ENCODE assay signal across 11 cellular contexts in the genomic region with DNA sequence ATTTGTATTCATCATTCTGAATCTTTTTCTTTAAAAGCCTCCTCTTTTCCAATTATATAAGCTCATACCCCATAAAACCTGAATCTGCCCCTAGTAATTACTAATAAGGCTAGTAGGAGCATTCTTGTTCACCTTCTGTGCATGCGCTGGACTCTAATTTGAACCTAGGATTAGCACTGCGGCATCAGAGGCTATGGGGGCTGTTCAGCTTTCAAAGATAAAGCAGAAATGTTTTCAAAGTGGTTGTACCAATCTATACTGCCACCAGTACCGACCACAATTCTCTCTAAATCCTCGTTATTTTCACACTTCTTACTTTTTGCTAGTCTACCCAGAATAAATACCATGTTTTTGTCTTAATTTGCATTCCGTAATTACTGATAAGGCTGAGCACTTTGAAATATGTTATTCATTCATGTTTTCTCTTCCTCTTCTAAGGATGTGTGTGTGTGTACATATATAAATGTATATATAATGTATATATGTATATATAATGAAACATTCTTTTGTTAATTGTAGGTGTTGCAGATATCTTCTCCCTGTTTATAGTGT. TPM values are rescaled to one million over a fixed set of nuclear protein-coding genes. Genes with fewer than 3 reads are reported as not detected.
DNase-seq lines count a peak whose midpoint lies in the region; ATAC-seq and TF ChIP-seq lines count a peak whose summit lies in the region.
"Had no signal": no experiment of that assay in that cellular context is flagged by ENCODE, and none has a peak within 500 bp of the region (broad histone marks: within the 10 kb centered on the region; RNA-seq: fewer than 3 reads in every experiment).

No MANE protein-coding gene starts in this region.

- H3K4me2 ChIP-seq in PC-3 (ENCODE audit: low read length), result peak overlapping the region; percentile 81

- peaks cover 19% of the 10 kb centered on the region for H3K4me1 Mint-ChIP-seq in activated T-cell treated with anti-CD3 and anti-CD28 coated beads, Interleukin-2, amount 50 U/mL, for 4 hours (ENCODE audit: low read depth)
- peaks cover 29% of the 10 kb centered on the region for H3K4me1 Mint-ChIP-seq in stimulated activated memory B cell treated with anti-CD40 and anti-IgM and Interleukin-4, amounts not matched to agents 10 μg/mL and 1 μg/mL and 100 μg/mL, for 72 hours

- H3K4me1 ChIP-seq in PC-3 (ENCODE audit: insufficient read depth, low read length) (peaks cover 33% of the 10 kb centered on the region), esophagus muscularis mucosa (peaks cover 10 to 30% (median 27%) of the 10 kb centered on the region in 4 donors)

- no peaks in the 10 kb centered on the region for H3K9me3 ChIP-seq in PC-3 (ENCODE audit: low read length)
- no peaks in the 10 kb centered on the region for H3K9me3 ChIP-seq in esophagus muscularis mucosa

- WGBS in esophagus muscularis mucosa, result 96% methylated on average over 5 of the region's 5 CpGs

- no peaks in the 10 kb centered on the region for H3K9me3 Mint-ChIP-seq in activated T-cell treated with anti-CD3 and anti-CD28 coated beads, Interleukin-2, amount 50 U/mL, for 4 hours
- H3K9me3 Mint-ChIP-seq in stimulated activated memory B cell treated with anti-CD40 and anti-IgM and Interleukin-4, amounts not matched to agents 10 μg/mL and 1 μg/mL and 100 μg/mL, for 72 hours, result no peaks in the 10 kb centered on the region

- intact Hi-C loops in PC-3 (cut with micrococcal nuclease) (loop anchor here (2.0 kb wide), 1 partner anchor 131 kb away; no protein-coding TSS in a partner anchor), esophagus muscularis mucosa (cut with DNase I) (no loop called here)

- H3K9me2 ChIP-seq in PC-3 (replicated peaks; ENCODE audit: low read length), result no peaks in the 10 kb centered on the region

- peaks cover 3% of the 10 kb centered on the region for H3K36me3 Mint-ChIP-seq in activated T-cell treated with anti-CD3 and anti-CD28 coated beads, Interleukin-2, amount 50 U/mL, for 4 hours (ENCODE audit: insufficient read depth)
- peaks cover 2% of the 10 kb centered on the region for H3K36me3 Mint-ChIP-seq in stimulated activated memory B cell treated with anti-CD40 and anti-IgM and Interleukin-4, amounts not matched to agents 10 μg/mL and 1 μg/mL and 100 μg/mL, for 72 hours

- TF ChIP-seq EP300 in esophagus muscularis mucosa (IDR thresholded peaks at IDR 0.05), result no peak

- no peaks in the 10 kb centered on the region for H3F3A ChIP-seq in PC-3 (ENCODE audit: low read length, unreplicated experiment)

- TF ChIP-seq CTCF in PC-3 (conservative IDR thresholded peaks at IDR 0.05; ENCODE audit: low read depth, low read length), result no peak
- TF ChIP-seq CTCF in esophagus muscularis mucosa (IDR thresholded peaks at IDR 0.05), result no peak

- no peaks in the 10 kb centered on the region for H3K27me3 ChIP-seq in PC-3 (ENCODE audit: low read length)
- no peaks in the 10 kb centered on the region for H3K27me3 ChIP-seq in esophagus muscularis mucosa

- CTCF ChIA-PET in PC-3 (lab: Charles Lee), result interaction anchor here (2.5 kb wide), 1 partner anchor 49 kb away, joined by 19 read pairs; no protein-coding TSS in a partner anchor

- no peak for ATAC-seq in activated T-cell treated with anti-CD3 and anti-CD28 coated beads, Interleukin-2, amount 50 U/mL, for 4 hours
- ATAC-seq in PC-3 (no peak), GM21367 (IDR thresholded peaks at IDR 0.05; ENCODE audit: unreplicated experiment) (no peak)
- ATAC-seq in stimulated activated memory B cell treated with anti-CD40 and anti-IgM and Interleukin-4, amounts not matched to agents 10 μg/mL and 1 μg/mL and 100 μg/mL, for 72 hours, result no peak

- H3K4me3 ChIP-seq in PC-3 (ENCODE audit: low read length), result peak overlapping the region; percentile 86; the same call in 1 of the 2 replicates
- no peak overlapping the region for H3K4me3 ChIP-seq in esophagus muscularis mucosa

- H3K79me2 ChIP-seq in PC-3 (ENCODE audit: low read length), result peaks cover 16% of the 10 kb centered on the region

- H3K36me3 ChIP-seq in PC-3 (ENCODE audit: low read depth, low read length), result no peaks in the 10 kb centered on the region
- H3K36me3 ChIP-seq in esophagus muscularis mucosa, result peaks cover 0 to 4% (median under 1%) of the 10 kb centered on the region in 4 donors

- peak overlapping the region; percentile 50 for H3K4me3 Mint-ChIP-seq in activated T-cell treated with anti-CD3 and anti-CD28 coated beads, Interleukin-2, amount 50 U/mL, for 4 hours
- H3K4me3 Mint-ChIP-seq in stimulated activated memory B cell treated with anti-CD40 and anti-IgM and Interleukin-4, amounts not matched to agents 10 μg/mL and 1 μg/mL and 100 μg/mL, for 72 hours, result peak overlapping the region; percentile 42

- no peak overlapping the region for H2AFZ ChIP-seq in PC-3 (ENCODE audit: low read length)

- peak overlapping the region; percentile 96 for H3K27ac Mint-ChIP-seq in stimulated activated memory B cell treated with anti-CD40 and anti-IgM and Interleukin-4, amounts not matched to agents 10 μg/mL and 1 μg/mL and 100 μg/mL, for 72 hours

- H4K20me1 ChIP-seq in PC-3 (ENCODE audit: low read length), result no peaks in the 10 kb centered on the region

- DNase-seq in activated T-cell treated with anti-CD3 and anti-CD28 coated beads, Interleukin-2, amount 50 U/mL, for 4 hours, result no peak
- DNase-seq in activated T-cell treated with anti-CD3 and anti-CD28 coated beads for 4 hours, result no peak
- no peak for DNase-seq in PC-3
- no peak for DNase-seq in esophagus muscularis mucosa (ENCODE audit: extremely low spot score)
- no peak for DNase-seq in DMS79 (lab: John Stamatoyannopoulos, UW)
- no peak for DNase-seq in glomerular visceral epithelial cell (ENCODE audit: extremely low spot score)
- DNase-seq: AML-193, occipital lobe, T-helper 9 cell had no signal

- no peaks in the 10 kb centered on the region for H3K27me3 Mint-ChIP-seq in activated T-cell treated with anti-CD3 and anti-CD28 coated beads, Interleukin-2, amount 50 U/mL, for 4 hours (ENCODE audit: low read depth)
- H3K27me3 Mint-ChIP-seq in stimulated activated memory B cell treated with anti-CD40 and anti-IgM and Interleukin-4, amounts not matched to agents 10 μg/mL and 1 μg/mL and 100 μg/mL, for 72 hours, result no peaks in the 10 kb centered on the region

- POLR2A ChIA-PET in PC-3 (lab: Charles Lee; ENCODE audit: unreplicated experiment), result interaction anchor here (0.6 kb wide), 1 partner anchor 17 kb away, joined by 6 read pairs; no protein-coding TSS in a partner anchor

- BruUV-seq in PC-3 (replicated peaks; lab: Mats Ljungman, UMichigan), result no TSS peak

- no peak overlapping the region; the same call in 1 of the 2 replicates for H3K9ac ChIP-seq in PC-3 (ENCODE audit: low read length)

- TF ChIP-seq POLR2A in esophagus muscularis mucosa (IDR thresholded peaks at IDR 0.05; ENCODE audit: low read depth), result no peak

- no peak overlapping the region for H3K27ac ChIP-seq in PC-3 (ENCODE audit: low read length)
- H3K27ac ChIP-seq in esophagus muscularis mucosa (replicated peaks in 1 of 4), result peak overlapping the region; percentile 95 to 100 (median 98)

RNA-seq across cellular contexts. Expression of gene DDX59, which starts 1.6 kb away (rescaled TPM):
- 10 to 100 TPM; 11.4 to 18.9 (median 17.1) TPM for total RNA-seq in activated T-cell treated with anti-CD3 and anti-CD28 coated beads, Interleukin-2, amount 50 U/mL, for 4 hours
- total RNA-seq in PC-3 (2014; rRNA removed), result 24.6 and 29.4 TPM in 2 replicates
- total RNA-seq in esophagus muscularis mucosa, result 10 to 100 TPM; 18.1 to 30.0 (median 21.7) TPM

RNA-seq across cellular contexts. Expression of gene KIF14, which starts 50.8 kb away (rescaled TPM):
- 1 to 10 TPM; 1.0 to 1.5 (median 1.1) TPM for total RNA-seq in activated T-cell treated with anti-CD3 and anti-CD28 coated beads, Interleukin-2, amount 50 U/mL, for 4 hours
- total RNA-seq in PC-3 (2014; rRNA removed) (23.6 and 23.7 TPM in 2 replicates), esophagus muscularis mucosa (under 1 TPM in 3 of 4 donors, not detected in 1; under 0.01 to 0.17 (median 0.17) TPM)
